In genomic region chr11:117843666-117844484, GRCh38 we compare ENCODE assay signal across 9 cellular contexts. TPM values are rescaled to one million over a fixed set of nuclear protein-coding genes. Genes with fewer than 3 reads are reported as not detected.
DNase-seq lines count a peak whose midpoint lies in the region; ATAC-seq and TF ChIP-seq lines count a peak whose summit lies in the region.
"Had no signal": no experiment of that assay in that cellular context is flagged by ENCODE, and none has a peak within 500 bp of the region (broad histone marks: within the 10 kb centered on the region; RNA-seq: fewer than 3 reads in every experiment).

No MANE protein-coding gene starts in this region.

- no peaks in the 10 kb centered on the region for H3K36me3 ChIP-seq in HEK293 (ENCODE audit: control insufficient read depth in 2 of 2, insufficient read depth in 1 of 2, low read length in 2 of 2)
- H3K36me3 ChIP-seq in OCI-LY1 (ENCODE audit: insufficient read depth, low read length) = no peaks in the 10 kb centered on the region

- H3K4me2 ChIP-seq in OCI-LY1 (ENCODE audit: low read length) = no peak overlapping the region

- peak; percentile 72 for DNase-seq in CD14-positive monocyte (ENCODE audit: low spot score)
- DNase-seq in activated T-cell treated with anti-CD3 and anti-CD28 coated beads, Interleukin-2, amount 50 U/mL, for 1 hour = peak; percentile 87
- peak; percentile 56 to 88 (median 77) for DNase-seq in naive thymus-derived CD8-positive, alpha-beta T cell
- peak; percentile 55 for DNase-seq in stimulated activated naive B cell treated with anti-CD40 and anti-IgM and Interleukin-4, amounts not matched to agents 10 μg/mL and 1 μg/mL and 100 μg/mL, for 72 hours
- no peak for DNase-seq in NCI-H1694 (lab: John Stamatoyannopoulos, UW)

- no peaks in the 10 kb centered on the region for H3K9me3 Mint-ChIP-seq in CD14-positive monocyte
- peaks cover 0 to 2% (median 0%) of the 10 kb centered on the region in 9 donors for H3K9me3 Mint-ChIP-seq in naive thymus-derived CD8-positive, alpha-beta T cell
- H3K9me3 Mint-ChIP-seq in stimulated activated naive B cell treated with anti-CD40 and anti-IgM and Interleukin-4, amounts not matched to agents 10 μg/mL and 1 μg/mL and 100 μg/mL, for 72 hours = no peaks in the 10 kb centered on the region
- H3K9me3 Mint-ChIP-seq: IgD-negative memory B cell had no signal

- H3K27me3 ChIP-seq in OCI-LY1 (ENCODE audit: insufficient read depth, low read length) = no peaks in the 10 kb centered on the region

- H3K9ac ChIP-seq in OCI-LY1 (ENCODE audit: low read length) = no peak overlapping the region

- H3K27ac ChIP-seq in HEK293 (ENCODE audit: extremely low read depth, low read depth, low read length) (no peak overlapping the region), OCI-LY1 (ENCODE audit: low read depth, low read length, poor library complexity, severe bottlenecking) (no peak overlapping the region)

- no peaks in the 10 kb centered on the region for H3K9me2 ChIP-seq in OCI-LY1 (ENCODE audit: low read depth, low read length)

- H3K4me1 ChIP-seq in HEK293 (ENCODE audit: control insufficient read depth, insufficient read depth, low read length) (no peaks in the 10 kb centered on the region), OCI-LY1 (ENCODE audit: insufficient read depth, low read length, severe bottlenecking) (no peaks in the 10 kb centered on the region)

- peak; percentile 99 for TF ChIP-seq CTCF in CD14-positive monocyte (IDR thresholded peaks at IDR 0.05)
- TF ChIP-seq CTCF in HEK293 (tag by site-specific recombination; IDR thresholded peaks at IDR 0.05) = peak; percentile 64
- peak; percentile 81 for TF ChIP-seq CTCF in OCI-LY1 (IDR thresholded peaks at IDR 0.05; ENCODE audit: low read length)

- ATAC-seq in esophagus mucosa = peak; percentile 78
- ATAC-seq in naive thymus-derived CD8-positive, alpha-beta T cell = peak; percentile 77 to 88
- peak; percentile 77 to 88 for ATAC-seq in stimulated activated naive B cell treated with anti-CD40 and anti-IgM and Interleukin-4, amounts not matched to agents 10 μg/mL and 1 μg/mL and 100 μg/mL, for 72 hours (replicated peaks)

- no peaks in the 10 kb centered on the region for H3F3A ChIP-seq in OCI-LY1 (ENCODE audit: insufficient read depth, low read length)

- peaks cover 0 to 2% (median 0%) of the 10 kb centered on the region in 3 donors for H3K27me3 Mint-ChIP-seq in CD14-positive monocyte (ENCODE audit: low read depth in 3 of 3)
- no peaks in the 10 kb centered on the region for H3K27me3 Mint-ChIP-seq in naive thymus-derived CD8-positive, alpha-beta T cell
- H3K27me3 Mint-ChIP-seq in stimulated activated naive B cell treated with anti-CD40 and anti-IgM and Interleukin-4, amounts not matched to agents 10 μg/mL and 1 μg/mL and 100 μg/mL, for 72 hours = no peaks in the 10 kb centered on the region

- no peak overlapping the region for H3K4me3 ChIP-seq in HEK293 (ENCODE audit: low read depth, low read length)
- no peak overlapping the region for H3K4me3 ChIP-seq in OCI-LY1 (ENCODE audit: low read depth, low read length, poor library complexity, severe bottlenecking)

- peak overlapping the region; percentile 89 to 100 (median 99) for H3K27ac Mint-ChIP-seq in CD14-positive monocyte
- peak overlapping the region in 1 of 10 donors; percentile 43 for H3K27ac Mint-ChIP-seq in naive thymus-derived CD8-positive, alpha-beta T cell
- peak overlapping the region; percentile 39 for H3K27ac Mint-ChIP-seq in stimulated activated naive B cell treated with anti-CD40 and anti-IgM and Interleukin-4, amounts not matched to agents 10 μg/mL and 1 μg/mL and 100 μg/mL, for 72 hours
- H3K27ac Mint-ChIP-seq: IgD-negative memory B cell had no signal

- peaks cover 51% of the 10 kb centered on the region for H3K4me1 Mint-ChIP-seq in CD14-positive monocyte
- H3K4me1 Mint-ChIP-seq in naive thymus-derived CD8-positive, alpha-beta T cell = peaks cover 0 to 10% (median 3%) of the 10 kb centered on the region in 4 donors
- H3K4me1 Mint-ChIP-seq in stimulated activated naive B cell treated with anti-CD40 and anti-IgM and Interleukin-4, amounts not matched to agents 10 μg/mL and 1 μg/mL and 100 μg/mL, for 72 hours = peaks cover 7 to 12% of the 10 kb centered on the region in 2 donors
- H3K4me1 Mint-ChIP-seq: IgD-negative memory B cell had no signal

- H2AFZ ChIP-seq in OCI-LY1 (ENCODE audit: low read length) = no peak overlapping the region

- CTCF ChIA-PET in HEK293 (lab: Yijun Ruan, JAX) = interaction anchor here (0.5 to 5.4 kb wide), 38 partner anchors 9 to 326 kb away, joined by 3 to 169 read pairs (median 4); no protein-coding TSS in a partner anchor

- H3K79me2 ChIP-seq in OCI-LY1 (ENCODE audit: insufficient read depth, low read length) = no peaks in the 10 kb centered on the region

- H3K9me3 ChIP-seq in HEK293 (ENCODE audit: control insufficient read depth, insufficient read depth, low read depth, low read length) (no peaks in the 10 kb centered on the region), OCI-LY1 (ENCODE audit: low read length) (no peaks in the 10 kb centered on the region)

- intact Hi-C loops in CD14-positive monocyte (cut with micrococcal nuclease) = loop anchor here in 1 of 2 donors (2.0 to 5.0 kb wide), 3 partner anchors 15 to 101 kb away; no protein-coding TSS in a partner anchor

- POLR2A ChIA-PET in HEK293 (lab: Yijun Ruan, JAX) = no interaction called here
- POLR2A ChIA-PET in naive thymus-derived CD8-positive, alpha-beta T cell (lab: Charles Lee) = interaction anchor here (0.8 to 4.0 kb wide), 9 partner anchors 16 to 209 kb away, joined by 3 to 27 read pairs (median 4); partner anchors contain the start of gene IL10RA

- no peaks in the 10 kb centered on the region for H4K20me1 ChIP-seq in OCI-LY1 (ENCODE audit: insufficient read depth, low read length)

- peak overlapping the region in 1 of 2 donors; percentile 35 for H3K4me3 Mint-ChIP-seq in CD14-positive monocyte
- H3K4me3 Mint-ChIP-seq in naive thymus-derived CD8-positive, alpha-beta T cell = no peak overlapping the region
- no peak overlapping the region for H3K4me3 Mint-ChIP-seq in stimulated activated naive B cell treated with anti-CD40 and anti-IgM and Interleukin-4, amounts not matched to agents 10 μg/mL and 1 μg/mL and 100 μg/mL, for 72 hours

- H3K36me3 Mint-ChIP-seq in CD14-positive monocyte = peaks cover under 1 to 15% of the 10 kb centered on the region in 2 donors
- no peaks in the 10 kb centered on the region for H3K36me3 Mint-ChIP-seq in naive thymus-derived CD8-positive, alpha-beta T cell
- no peaks in the 10 kb centered on the region for H3K36me3 Mint-ChIP-seq in stimulated activated naive B cell treated with anti-CD40 and anti-IgM and Interleukin-4, amounts not matched to agents 10 μg/mL and 1 μg/mL and 100 μg/mL, for 72 hours
- H3K36me3 Mint-ChIP-seq: IgD-negative memory B cell had no signal

TF ChIP-seq in HEK293, 187 proteins besides CTCF, POLR2A, EP300 and RAD21 (continues in another document):
- TF ChIP-seq ZNF660 (tag by site-specific recombination; IDR thresholded peaks at IDR 0.05) (peak; percentile 59; the same call in 1 of the 2 replicates), ZNF549 (tag by site-specific recombination; IDR thresholded peaks at IDR 0.05) (no peak), ZNF202 (tag by site-specific recombination; IDR thresholded peaks at IDR 0.05; ENCODE audit: borderline replicate concordance) (no peak), ZNF121 (tag by site-specific recombination; IDR thresholded peaks at IDR 0.05) (no peak), SP7 (tag by site-specific recombination; IDR thresholded peaks at IDR 0.05) (0 out of 2 replicates have a peak, but pooled peaks have one; percentile 19), ZNF654 (tag by site-specific recombination; IDR thresholded peaks at IDR 0.05; ENCODE audit: low read depth) (peak; percentile 53), ZNF2 (tag by site-specific recombination; IDR thresholded peaks at IDR 0.05) (0 out of 2 replicates have a peak, but pooled peaks have one; percentile 22), ZSCAN18 (tag by site-specific recombination; IDR thresholded peaks at IDR 0.05) (no peak), ZNF792 (tag by site-specific recombination; IDR thresholded peaks at IDR 0.05) (no peak), ZNF433 (tag by site-specific recombination; IDR thresholded peaks at IDR 0.05; ENCODE audit: low read depth) (no peak), OSR2 (tag by site-specific recombination; IDR thresholded peaks at IDR 0.05) (no peak)

RNA-seq across cellular contexts. Expression of gene FXYD2, which starts 19.3 kb away (rescaled TPM):
- polyA plus RNA-seq in CD14-positive monocyte = 1 to 10 TPM; 2.5 to 4.4 TPM
- total RNA-seq in esophagus mucosa = not detected
- total RNA-seq in naive thymus-derived CD8-positive, alpha-beta T cell = 10 to 100 TPM; 12.9 to 14.4 TPM
- 10 to 100 TPM; 11.9 to 61.6 (median 16.9) TPM for polyA plus RNA-seq in naive thymus-derived CD8-positive, alpha-beta T cell
- polyA plus RNA-seq: IgD-negative memory B cell had no signal

RNA-seq across cellular contexts. Expression of gene FXYD6, which starts 32.6 kb away (rescaled TPM):
- 10 to 100 TPM; 36.4 to 44.1 TPM for polyA plus RNA-seq in CD14-positive monocyte
- total RNA-seq in esophagus mucosa = 1.6 TPM
- not detected for total RNA-seq in naive thymus-derived CD8-positive, alpha-beta T cell
- not detected for polyA plus RNA-seq in naive thymus-derived CD8-positive, alpha-beta T cell
- polyA plus RNA-seq: IgD-negative memory B cell had no signal

RNA-seq across cellular contexts. Expression of gene DSCAML1, which starts 46.9 kb away (rescaled TPM):
- not detected for polyA plus RNA-seq in CD14-positive monocyte
- total RNA-seq in esophagus mucosa = not detected
- total RNA-seq in naive thymus-derived CD8-positive, alpha-beta T cell = 1 to 10 TPM; 1.3 to 2.1 TPM
- under 1 TPM; 0.12 to 0.15 (median 0.13) TPM for polyA plus RNA-seq in naive thymus-derived CD8-positive, alpha-beta T cell
- polyA plus RNA-seq: IgD-negative memory B cell had no signal

Comparison
In these comparisons a context has a peak if more than half of its experiments do, and no peak if none do; other contexts are left out.
1. RNA of gene FXYD2, which starts 19.3 kb away (total RNA-seq): 12.9 to 14.4 TPM in naive thymus-derived CD8-positive, alpha-beta T cell; not detected in esophagus mucosa (single experiment); every median in the first group is over 10 times any median in the second.
2. Peak in every context shown above with its lines, with median percentiles within 50 percentile points of each other: CTCF ChIP-seq and ATAC-seq.